ENCODE assay signal across 18 cellular contexts in the genomic region with DNA sequence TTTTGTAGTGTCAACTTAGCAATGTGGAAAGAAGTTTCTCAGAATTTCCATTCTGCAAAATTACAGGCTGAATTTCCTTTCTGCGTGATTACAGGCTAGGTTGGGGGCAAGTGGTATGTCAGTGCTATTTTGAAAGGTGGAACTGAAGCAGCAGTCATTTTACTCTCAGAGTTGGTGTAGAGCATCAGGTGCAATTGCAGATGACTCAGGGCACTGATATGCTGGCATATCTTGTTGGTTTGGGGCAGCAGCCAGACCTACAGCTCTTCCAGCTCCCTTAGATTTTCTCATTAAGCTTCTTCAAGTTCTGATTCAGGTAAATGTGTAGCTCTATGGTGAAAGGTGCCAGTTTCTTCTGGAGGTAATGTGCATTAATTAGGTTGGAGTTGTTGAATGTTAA.
DNase-seq lines count a peak whose midpoint lies in the region; TF ChIP-seq lines count a peak whose summit lies in the region.
"Had no signal": no experiment of that assay in that cellular context is flagged by ENCODE, and none has a peak within 500 bp of the region (broad histone marks: within the 10 kb centered on the region; RNA-seq: fewer than 3 reads in every experiment).

No MANE protein-coding gene starts in this region.

- H3K27me3 ChIP-seq in Karpas-422 (ENCODE audit: low read length) = no peaks in the 10 kb centered on the region
- H3K27me3 ChIP-seq: SJCRH30 had no signal

- POLR2A ChIA-PET in HEK293T (lab: Yijun Ruan, JAX) = no interaction called here

- no peak overlapping the region for H3K27ac ChIP-seq in Karpas-422 (ENCODE audit: low read length)
- H3K27ac ChIP-seq: SJCRH30 had no signal

- H3K9me3 ChIP-seq in Karpas-422 (ENCODE audit: low read length) = peaks cover 5% of the 10 kb centered on the region; the same call in 1 of the 2 replicates
- H3K9me3 ChIP-seq: Caco-2, SJCRH30 had no signal

- H3K4me2 ChIP-seq in Karpas-422 (ENCODE audit: low read depth, low read length, poor library complexity, severe bottlenecking) = no peak overlapping the region

- no peaks in the 10 kb centered on the region for H3K79me2 ChIP-seq in Karpas-422 (ENCODE audit: low read length)

- H3K9me2 ChIP-seq in Karpas-422 (replicated peaks; ENCODE audit: insufficient read depth, low read length) = no peaks in the 10 kb centered on the region

- no peaks in the 10 kb centered on the region for H3K36me3 Mint-ChIP-seq in activated naive CD8-positive, alpha-beta T cell treated with anti-CD3 and anti-CD28 coated beads for 36 hours
- H3K36me3 Mint-ChIP-seq: IgD-negative memory B cell had no signal

- peak overlapping the region; percentile 7; the same call in 1 of the 2 replicates for H2AFZ ChIP-seq in Karpas-422 (ENCODE audit: low read length)

- H3K4me1 ChIP-seq in Karpas-422 (ENCODE audit: low read length) = no peaks in the 10 kb centered on the region
- H3K4me1 ChIP-seq: Caco-2, SJCRH30 had no signal

- no peaks in the 10 kb centered on the region for H3K36me3 ChIP-seq in Karpas-422 (ENCODE audit: insufficient read depth, low read length)
- H3K36me3 ChIP-seq: SJCRH30 had no signal

- no peak overlapping the region for H3K4me3 Mint-ChIP-seq in activated naive CD8-positive, alpha-beta T cell treated with anti-CD3 and anti-CD28 coated beads for 36 hours
- H3K4me3 Mint-ChIP-seq: IgD-negative memory B cell had no signal

- H3K4me1 Mint-ChIP-seq in activated naive CD8-positive, alpha-beta T cell treated with anti-CD3 and anti-CD28 coated beads for 36 hours = no peaks in the 10 kb centered on the region
- H3K4me1 Mint-ChIP-seq: IgD-negative memory B cell had no signal

- DNase-seq in A172 (ENCODE audit: low spot score) (peak; percentile 51), Karpas-422 (no peak), astrocyte of the hippocampus (ENCODE audit: low read depth, low spot score) (peak; percentile 14), islet precursor cell (peak; percentile 66), NCI-H345 (lab: John Stamatoyannopoulos, UW) (no peak), HEK293T (ENCODE audit: extremely low spot score) (no peak), AG08395 (ENCODE audit: low spot score) (no peak)
- DNase-seq in activated naive CD8-positive, alpha-beta T cell treated with anti-CD3 and anti-CD28 coated beads for 36 hours = no peak
- DNase-seq: 8988T, Caco-2, GF-D8, GOT3, MV-4-11, NCI-H1436, NCI-H2029 treated with DMSO at 0.1 percent for 48 hours, NCI-H524, SJCRH30 had no signal

- no peaks in the 10 kb centered on the region for H4K20me1 ChIP-seq in Karpas-422 (ENCODE audit: insufficient read depth, low read depth, low read length)

- no peak overlapping the region for H3K4me3 ChIP-seq in Karpas-422 (ENCODE audit: low read length)
- H3K4me3 ChIP-seq: SJCRH30 had no signal

- CTCF ChIA-PET in HEK293T (lab: Yijun Ruan, JAX) = no interaction called here

- no peak overlapping the region for H3K27ac Mint-ChIP-seq in activated naive CD8-positive, alpha-beta T cell treated with anti-CD3 and anti-CD28 coated beads for 36 hours
- H3K27ac Mint-ChIP-seq: IgD-negative memory B cell had no signal

- H3K27me3 Mint-ChIP-seq in activated naive CD8-positive, alpha-beta T cell treated with anti-CD3 and anti-CD28 coated beads for 36 hours = no peaks in the 10 kb centered on the region
- H3K27me3 Mint-ChIP-seq: IgD-negative memory B cell had no signal

- H3K9ac ChIP-seq in Karpas-422 (ENCODE audit: low read length) = no peak overlapping the region

- no peaks in the 10 kb centered on the region for H3K9me3 Mint-ChIP-seq in activated naive CD8-positive, alpha-beta T cell treated with anti-CD3 and anti-CD28 coated beads for 36 hours

TF ChIP-seq in HEK293T, 16 proteins besides CTCF, POLR2A, EP300 and RAD21:
- TF ChIP-seq SUZ12 (IDR thresholded peaks at IDR 0.05) (no peak), ELF4 (IDR thresholded peaks at IDR 0.05) (no peak), BHLHE40 (IDR thresholded peaks at IDR 0.05; ENCODE audit: borderline replicate concordance) (no peak), SP1 (IDR thresholded peaks at IDR 0.05) (no peak), CTBP1 (IDR thresholded peaks at IDR 0.05; ENCODE audit: borderline replicate concordance) (no peak), ARNT (IDR thresholded peaks at IDR 0.05) (no peak), LEF1 (IDR thresholded peaks at IDR 0.05; ENCODE audit: borderline replicate concordance) (no peak), TARDBP (IDR thresholded peaks at IDR 0.05) (no peak), FOXK2 (IDR thresholded peaks at IDR 0.05) (no peak), L3MBTL2 (conservative IDR thresholded peaks at IDR 0.05) (no peak), NFRKB (IDR thresholded peaks at IDR 0.05) (no peak), HDGF (IDR thresholded peaks at IDR 0.05; ENCODE audit: borderline replicate concordance) (no peak), FOXA1 (IDR thresholded peaks at IDR 0.05) (no peak), FOXM1 (IDR thresholded peaks at IDR 0.05; ENCODE audit: borderline replicate concordance) (no peak), ZNF384 (IDR thresholded peaks at IDR 0.05) (no peak)
- TF ChIP-seq, protein P1, sequence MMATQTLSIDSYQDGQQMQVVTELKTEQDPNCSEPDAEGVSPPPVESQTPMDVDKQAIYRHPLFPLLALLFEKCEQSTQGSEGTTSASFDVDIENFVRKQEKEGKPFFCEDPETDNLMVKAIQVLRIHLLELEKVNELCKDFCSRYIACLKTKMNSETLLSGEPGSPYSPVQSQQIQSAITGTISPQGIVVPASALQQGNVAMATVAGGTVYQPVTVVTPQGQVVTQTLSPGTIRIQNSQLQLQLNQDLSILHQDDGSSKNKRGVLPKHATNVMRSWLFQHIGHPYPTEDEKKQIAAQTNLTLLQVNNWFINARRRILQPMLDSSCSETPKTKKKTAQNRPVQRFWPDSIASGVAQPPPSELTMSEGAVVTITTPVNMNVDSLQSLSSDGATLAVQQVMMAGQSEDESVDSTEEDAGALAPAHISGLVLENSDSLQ (IDR thresholded peaks at IDR 0.05) = no peak

Comparison
In these comparisons a context has a peak if more than half of its experiments do, and no peak if none do; other contexts are left out.
1. DNase-seq: peak in A172 (single experiment), astrocyte of the hippocampus (single experiment) and islet precursor cell (single experiment); none in Karpas-422 (single experiment), NCI-H345 (single experiment), activated naive CD8-positive, alpha-beta T cell treated with anti-CD3 and anti-CD28 coated beads for 36 hours (single experiment), HEK293T (single experiment) and AG08395 (single experiment).